1 cellular context compared by ENCODE assay signal in genomic region chr2:191895743-191896142, GRCh38.
TF ChIP-seq lines count a peak whose summit lies in the region.

No MANE protein-coding gene starts in this region.

TF ChIP-seq in K562, 482 proteins besides CTCF, POLR2A, EP300 and RAD21:
- TF ChIP-seq HMG20B (CRISPR knock-in tag; IDR thresholded peaks at IDR 0.05) (no peak), NUFIP1 (IDR thresholded peaks at IDR 0.05; ENCODE audit: partially characterized antibody) (no peak), RBM39 (optimal IDR thresholded peaks at IDR 0.05; ENCODE audit: low read depth, low read length) (no peak), DDX20 (tag; IDR thresholded peaks at IDR 0.05; ENCODE audit: low read depth) (no peak), ZNF561 (CRISPR knock-in tag; conservative IDR thresholded peaks at IDR 0.05) (no peak), ZNF175 (CRISPR knock-in tag; IDR thresholded peaks at IDR 0.05; ENCODE audit: low read depth) (no peak), POLR2G (IDR thresholded peaks at IDR 0.05; ENCODE audit: low read depth, low read length) (no peak), MAX (CRISPR knock-in tag; IDR thresholded peaks at IDR 0.05) (no peak), ZBTB9 (CRISPR knock-in tag; IDR thresholded peaks at IDR 0.05) (no peak), ZNF668 (CRISPR knock-in tag; IDR thresholded peaks at IDR 0.05) (no peak), RFX1 (IDR thresholded peaks at IDR 0.05) (no peak), CBFB (CRISPR knock-in tag; IDR thresholded peaks at IDR 0.05) (no peak), TEAD1 (CRISPR knock-in tag; IDR thresholded peaks at IDR 0.05) (no peak), CLOCK (CRISPR knock-in tag; IDR thresholded peaks at IDR 0.05; ENCODE audit: borderline replicate concordance) (no peak), ZNF609 (CRISPR knock-in tag; IDR thresholded peaks at IDR 0.05; ENCODE audit: borderline replicate concordance) (no peak), ZNF586 (CRISPR knock-in tag; conservative IDR thresholded peaks at IDR 0.05) (no peak), HNRNPH1 (optimal IDR thresholded peaks at IDR 0.05; ENCODE audit: low read depth, low read length) (no peak)
